Comparison of ENCODE assay signal across 8 cellular contexts in genomic region chr5:72955768-72956323, GRCh38. TPM values are rescaled to one million over a fixed set of nuclear protein-coding genes. Genes with fewer than 3 reads are reported as not detected.
A peak's percentile ranks its signal among the peaks of the same experiment; 100 is the strongest.
DNase-seq lines count a peak whose midpoint lies in the region; ATAC-seq and TF ChIP-seq lines count a peak whose summit lies in the region.

FCHO2 (plus strand) TSS chr5:72956041; CDS start chr5:72956097, 56 bp downstream.

- H3K9me3 ChIP-seq in trophoblast cell (ENCODE audit: insufficient read depth, low read depth, low read length) (no peaks in the 10 kb centered on the region), tibial nerve (no peaks in the 10 kb centered on the region)

- H3K4me2 ChIP-seq in trophoblast cell (ENCODE audit: low read length), result peak within 1 kb of the TSS; percentile 89

- H3K14ac ChIP-seq in trophoblast cell (ENCODE audit: low read length), result peak within 1 kb of the TSS; percentile 94

- H3K18ac ChIP-seq in trophoblast cell (ENCODE audit: low read length), result peak within 1 kb of the TSS; percentile 89

- H2AFZ ChIP-seq in trophoblast cell (ENCODE audit: insufficient read depth, low read length, poor library complexity), result peak within 1 kb of the TSS; percentile 93

- 0 to 1% (median 1%) methylated on average over 50 to 64 of the region's 64 CpGs for WGBS in adipose tissue, 3 donors
- no CpG with 5 or more reads among the region's 64 CpGs for WGBS in trophoblast cell (ENCODE audit: extremely low coverage, insufficient coverage, insufficient read length)
- 1% methylated on average over 35 to 45 of the region's 64 CpGs for WGBS in tibial nerve, 2 donors

- peak within 1 kb of the TSS; percentile 96 for H4K12ac ChIP-seq in trophoblast cell (ENCODE audit: low read depth, low read length)

- DNase-seq in NCI-H1417 treated with DMSO at 0.1 percent for 48 hours (lab: John Stamatoyannopoulos, UW) (peak; percentile 67), SW 1271 (lab: John Stamatoyannopoulos, UW) (peak; percentile 92 to 98), cardiac septum (ENCODE audit: low spot score) (peak; percentile 100), trophoblast cell (peak; percentile 100), tibial nerve (ENCODE audit: low spot score in 2 of 2) (peak; percentile 98 to 99)

- TF ChIP-seq EP300 in tibial nerve (IDR thresholded peaks at IDR 0.05), result peak in 1 of 2 donors; percentile 91

- H3K4me3 ChIP-seq in trophoblast cell (ENCODE audit: low read depth, low read length) (peak within 1 kb of the TSS; percentile 91), tibial nerve (peak within 1 kb of the TSS; percentile 65 to 93 (median 84))

- H3K36me3 ChIP-seq in trophoblast cell (ENCODE audit: control insufficient read depth in 1 of 2, insufficient read depth in 2 of 2, low read length in 2 of 2) (peaks cover 0 to 2% of the 10 kb centered on the region in 2 experiments), tibial nerve (no peaks in the 10 kb centered on the region)

- peak within 1 kb of the TSS; percentile 96 for H3K9ac ChIP-seq in trophoblast cell (ENCODE audit: low read length)

- TF ChIP-seq POLR2A in tibial nerve (IDR thresholded peaks at IDR 0.05), result peak; percentile 76 to 84

- ATAC-seq in HG02763 (IDR thresholded peaks at IDR 0.05; ENCODE audit: unreplicated experiment), result peak; percentile 95

- peaks cover 15% of the 10 kb centered on the region for H3K79me1 ChIP-seq in trophoblast cell (ENCODE audit: low read length)

- H2BK5ac ChIP-seq in trophoblast cell (ENCODE audit: low read depth, low read length, poor library complexity), result peak within 1 kb of the TSS; percentile 98

- intact Hi-C loops in cardiac septum (cut with DNase I), result loop anchor here (2.0 to 5.0 kb wide), 2 partner anchors 109 to 139 kb away; partner anchors contain the start of gene TNPO1

- peak within 1 kb of the TSS; percentile 86 for H2BK120ac ChIP-seq in trophoblast cell (ENCODE audit: insufficient read depth, low read length, poor library complexity)

- H3K4me1 ChIP-seq in trophoblast cell (ENCODE audit: control insufficient read depth in 1 of 2, insufficient read depth in 2 of 2, low read length in 2 of 2), result no peaks in the 10 kb centered on the region
- H3K4me1 ChIP-seq in tibial nerve, result peaks cover 0 to 51% (median 18%) of the 10 kb centered on the region in 4 donors

- H2AK5ac ChIP-seq in trophoblast cell (ENCODE audit: low read length), result peak within 1 kb of the TSS; percentile 54

- no peak within 1 kb of the TSS for H3K23ac ChIP-seq in trophoblast cell (ENCODE audit: low read length)

- TF ChIP-seq CTCF in GM12874 (IDR thresholded peaks at IDR 0.05; ENCODE audit: insufficient read depth, low read depth, low read length), result peak; percentile 91
- TF ChIP-seq CTCF in tibial nerve (IDR thresholded peaks at IDR 0.05), result peak; percentile 90 to 99 (median 97)

- H3K27ac ChIP-seq in adipose tissue (ENCODE audit: low read depth, low read length), result peak within 1 kb of the TSS; percentile 73
- peak within 1 kb of the TSS; percentile 95 for H3K27ac ChIP-seq in trophoblast cell (ENCODE audit: low read depth, low read length)
- H3K27ac ChIP-seq in tibial nerve, result peak within 1 kb of the TSS; percentile 86 to 99 (median 97)

- peak within 1 kb of the TSS; percentile 95 for H4K91ac ChIP-seq in trophoblast cell (ENCODE audit: low read depth, low read length)

- H3K79me2 ChIP-seq in trophoblast cell (ENCODE audit: control insufficient read depth, insufficient read depth, low read length, poor library complexity), result peaks cover 10% of the 10 kb centered on the region

- H3K27me3 ChIP-seq in trophoblast cell (ENCODE audit: insufficient read depth, low read length) (no peaks in the 10 kb centered on the region), tibial nerve (no peaks in the 10 kb centered on the region)

- peak within 1 kb of the TSS; percentile 95 for H4K8ac ChIP-seq in trophoblast cell (ENCODE audit: low read depth, low read length)

- peak within 1 kb of the TSS; percentile 99 for H3K4ac ChIP-seq in trophoblast cell (ENCODE audit: low read depth, low read length)

- H2BK12ac ChIP-seq in trophoblast cell (ENCODE audit: low read length), result peak within 1 kb of the TSS; percentile 85

RNA-seq across cellular contexts. Expression of gene FCHO2, which starts in this region (rescaled TPM):
- polyA plus RNA-seq in adipose tissue, result 10 to 100 TPM in 1 of 3 donors, 1 to 10 TPM in 2; 4.5 to 12.0 (median 7.0) TPM
- 15.5 TPM for total RNA-seq in cardiac septum
- polyA plus RNA-seq in trophoblast cell (2013), result 17.7 and 18.1 TPM in 2 replicates
- total RNA-seq in tibial nerve, result 10 to 100 TPM; 24.9 to 37.5 (median 30.7) TPM

Comparison
In these comparisons a context has a peak if more than half of its experiments do, and no peak if none do; other contexts are left out.
1. Peak in every context shown above with its lines: DNase-seq, ATAC-seq, H3K4me3 ChIP-seq and H3K27ac ChIP-seq.